ENCODE assay signal across 21 cellular contexts in the genomic region with DNA sequence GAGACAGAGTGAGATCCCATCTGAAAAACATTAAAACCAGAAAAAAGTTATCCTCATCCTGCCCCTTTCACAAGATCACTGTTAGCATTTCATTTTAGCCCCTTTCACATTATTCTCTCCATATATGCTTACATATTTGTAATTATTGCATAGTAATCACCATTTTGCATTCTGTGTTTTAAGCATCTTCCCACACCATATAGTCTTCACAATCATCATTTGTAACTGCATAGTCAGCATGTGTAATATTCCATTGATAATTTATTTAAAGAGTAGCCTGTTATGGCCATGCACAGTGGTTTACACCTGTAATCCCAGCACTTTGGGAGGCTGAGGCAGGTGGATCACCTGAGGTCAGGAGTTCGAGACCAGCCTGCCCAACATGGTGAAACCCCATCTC. TPM values are rescaled to one million over a fixed set of nuclear protein-coding genes. Genes with fewer than 3 reads are reported as not detected.
"Had no signal": no experiment of that assay in that cellular context is flagged by ENCODE, and none has a peak within 500 bp of the region (broad histone marks: within the 10 kb centered on the region; RNA-seq: fewer than 3 reads in every experiment).

No MANE protein-coding gene starts in this region.

- H3K4me1 ChIP-seq: pancreas had no signal

- H3K4me2 ChIP-seq: smooth muscle cell had no signal

- H3K4me3 ChIP-seq: adrenal gland, gastroesophageal sphincter, heart right ventricle, pancreas, smooth muscle cell, upper lobe of right lung had no signal

- H3K9me3 Mint-ChIP-seq: natural killer cell had no signal

- H3K27ac ChIP-seq: adrenal gland, gastroesophageal sphincter, heart right ventricle, pancreas, upper lobe of right lung, WERI-Rb-1 had no signal

- DNase-seq: activated CD4-positive, alpha-beta T cell treated with anti-CD3 and anti-CD28 coated beads for 1 hour; activated gamma-delta T cell treated with Interleukin-2 at 50 U/mL for 16 hours; adrenal gland; cerebellar nuclear complex; cortex of kidney; heart right ventricle; natural killer cell; pancreas; stimulated activated CD4-positive, alpha-beta T cell treated with anti-CD3 and anti-CD28 coated beads, Interleukin-4, amount 100 ng/mL, for 4 hours; T-helper 17 cell; upper lobe of right lung; WERI-Rb-1 had no signal

- H3K36me3 Mint-ChIP-seq: natural killer cell had no signal

- FAIRE-seq: astrocyte, bronchial epithelial cell, endometrium, pancreas had no signal

- ATAC-seq: activated naive CD4-positive, alpha-beta T cell treated with anti-CD3 and anti-CD28 coated beads, Interleukin-2, amount 50 U/mL, for 72 hours; gastroesophageal sphincter; heart right ventricle; left ventricle myocardium superior; natural killer cell; pancreas; sciatic nerve; T-helper 17 cell; upper lobe of right lung had no signal

- H3K27ac Mint-ChIP-seq: activated naive CD4-positive, alpha-beta T cell treated with anti-CD3 and anti-CD28 coated beads, Interleukin-2, amount 50 U/mL, for 72 hours; natural killer cell had no signal

- H3K4me3 Mint-ChIP-seq: natural killer cell; stimulated activated naive B cell treated with anti-CD40 and anti-IgM and Interleukin-4, amounts not matched to agents 10 μg/mL and 1 μg/mL and 100 μg/mL, for 72 hours; T-helper 17 cell had no signal

- H3K36me3 ChIP-seq: adrenal gland, heart right ventricle, pancreas, upper lobe of right lung, WERI-Rb-1 had no signal

- H3K27me3 ChIP-seq: adrenal gland, gastroesophageal sphincter, pancreas, upper lobe of right lung had no signal

- H3K9me3 ChIP-seq: adrenal gland, gastroesophageal sphincter, heart right ventricle, pancreas, upper lobe of right lung had no signal

RNA-seq across cellular contexts. Expression of gene PAPLN, which starts 11.8 kb away (rescaled TPM):
- total RNA-seq: T-helper 17 cell had no signal
